ENCODE assay signal across 28 cellular contexts in the genomic region with DNA sequence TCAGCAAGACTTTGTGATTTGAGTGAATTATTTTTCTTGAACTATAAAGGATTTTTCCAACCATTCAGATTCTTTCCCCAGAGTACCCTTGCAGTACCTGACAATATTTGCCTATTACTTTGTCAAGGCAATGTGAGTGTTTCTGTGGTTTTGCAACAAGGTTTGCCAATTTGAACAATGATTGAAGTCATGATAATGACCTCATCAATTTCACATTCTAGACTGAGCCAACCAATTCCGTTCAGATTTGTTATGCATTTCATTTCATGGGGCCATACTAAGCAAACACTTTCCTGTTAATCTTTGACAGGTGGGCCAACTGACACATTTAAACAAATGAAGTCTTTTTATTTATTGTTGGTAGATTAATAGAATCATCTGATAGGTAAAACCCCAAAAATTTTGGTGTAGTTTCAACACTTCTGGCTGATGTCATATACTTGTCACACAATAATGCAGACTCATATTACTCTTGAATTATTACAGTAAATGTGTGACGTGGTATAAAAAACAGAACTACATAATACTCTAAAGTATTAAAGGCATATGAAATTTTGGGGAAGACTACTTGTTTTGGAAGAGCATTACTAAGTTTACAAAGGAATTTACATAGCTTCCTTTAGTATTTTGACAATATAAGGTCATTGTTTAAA.
"Had no signal": no experiment of that assay in that cellular context is flagged by ENCODE, and none has a peak within 500 bp of the region (broad histone marks: within the 10 kb centered on the region; RNA-seq: fewer than 3 reads in every experiment).

No MANE protein-coding gene starts in this region.

- H3K9me3 ChIP-seq: ascending aorta, breast epithelium had no signal

- H3K27me3 ChIP-seq: ascending aorta, breast epithelium, cardiac muscle cell, dorsolateral prefrontal cortex had no signal

- ATAC-seq: activated CD4-positive, CD25-positive, alpha-beta regulatory T cell treated with anti-CD3 and anti-CD28 coated beads, Interleukin-2, amount 50 U/mL, for 24 hours; activated CD8-positive, alpha-beta memory T cell treated with anti-CD3 and anti-CD28 coated beads, Interleukin-2, amount 10 ng/mL, durations not matched to agents 7 days and 5 days; activated CD8-positive, alpha-beta T cell treated with anti-CD3 and anti-CD28 coated beads, Interleukin-2, amount 10 ng/mL, durations not matched to agents 7 days and 5 days; activated naive CD4-positive, alpha-beta T cell treated with anti-CD3 and anti-CD28 coated beads, Interleukin-2, amount 50 U/mL, for 72 hours; esophagus mucosa; T-helper 17 cell had no signal

- H3K36me3 ChIP-seq: ascending aorta, breast epithelium, cardiac muscle cell, WERI-Rb-1 had no signal

- H3K27ac ChIP-seq: ascending aorta, breast epithelium, cardiac muscle cell, coronary artery, dorsolateral prefrontal cortex, WERI-Rb-1 had no signal

- FAIRE-seq: frontal cortex had no signal

- DNase-seq: activated B cell treated with CpG ODN at 0.5 μM for 24 hours; activated CD4-positive, alpha-beta memory T cell treated with anti-CD3 and anti-CD28 coated beads for 36 hours; activated CD4-positive, alpha-beta T cell treated with anti-CD3 and anti-CD28 coated beads, Interleukin-2, amount 10 ng/mL, durations not matched to agents 24 days and 14 days; activated CD8-positive, alpha-beta memory T cell treated with anti-CD3 and anti-CD28 coated beads, Interleukin-2, amount 10 ng/mL, durations not matched to agents 7 days and 5 days; activated CD8-positive, alpha-beta memory T cell treated with anti-CD3 and anti-CD28 coated beads, Interleukin-2, amount 50 U/mL, for 4 hours; activated CD8-positive, alpha-beta T cell treated with anti-CD3 and anti-CD28 coated beads, Interleukin-2, amount 10 ng/mL, durations not matched to agents 7 days and 5 days; activated gamma-delta T cell; activated naive CD4-positive, alpha-beta T cell; activated naive CD4-positive, alpha-beta T cell treated with anti-CD3 and anti-CD28 coated beads, Interleukin-2, amount 10 ng/mL, durations not matched to agents 7 days and 5 days; activated naive CD8-positive, alpha-beta T cell treated with anti-CD3 and anti-CD28 coated beads, Interleukin-2, amount 10 ng/mL, durations not matched to agents 7 days and 5 days; activated T-cell treated with anti-CD3 and anti-CD28 coated beads, Interleukin-2, amount 50 U/mL, for 1 hour; activated T-cell treated with anti-CD3 and anti-CD28 coated beads, Interleukin-2, amount 50 U/mL, for 48 hours; dorsolateral prefrontal cortex; effector memory CD4-positive, alpha-beta T cell; endodermal cell; foreskin fibroblast; head of caudate nucleus; T-helper 17 cell; T1000; WERI-Rb-1 had no signal

- H3K4me3 ChIP-seq: ascending aorta, breast epithelium, cardiac muscle cell, coronary artery, dorsolateral prefrontal cortex had no signal

- H3K4me1 ChIP-seq: ascending aorta, breast epithelium had no signal
